10 cellular contexts compared by ENCODE assay signal in genomic region chr4:143700060-143700419, GRCh38. TPM values are rescaled to one million over a fixed set of nuclear protein-coding genes. Genes with fewer than 3 reads are reported as not detected.
A peak's percentile ranks its signal among the peaks of the same experiment; 100 is the strongest.
DNase-seq lines count a peak whose midpoint lies in the region; ATAC-seq and TF ChIP-seq lines count a peak whose summit lies in the region.
"Had no signal": no experiment of that assay in that cellular context is flagged by ENCODE, and none has a peak within 500 bp of the region (broad histone marks: within the 10 kb centered on the region; RNA-seq: fewer than 3 reads in every experiment).

No MANE protein-coding gene starts in this region.

- peaks cover 10% of the 10 kb centered on the region for H3K4me1 Mint-ChIP-seq in mesothelial cell of epicardium

- no peaks in the 10 kb centered on the region for H3K4me1 ChIP-seq in colonic mucosa

- H3K36me3 ChIP-seq in colonic mucosa: no peaks in the 10 kb centered on the region

- no peaks in the 10 kb centered on the region for H3K9me3 ChIP-seq in colonic mucosa

- no peaks in the 10 kb centered on the region for H3K9me3 Mint-ChIP-seq in mesothelial cell of epicardium

- peak; percentile 73 for DNase-seq in AG20443 (ENCODE audit: low spot score)
- no peak for DNase-seq in colonic mucosa
- DNase-seq in mesothelial cell of epicardium (ENCODE audit: low spot score in 2 of 2, unreplicated experiment in 2 of 2): peak; percentile 21 to 45
- no peak for DNase-seq in CD1c-positive myeloid dendritic cell (ENCODE audit: extremely low spot score)
- DNase-seq in occipital lobe (lab: John Stamatoyannopoulos, UW): no peak
- no peak for DNase-seq in LoVo (ENCODE audit: low spot score)
- DNase-seq in NCI-H1092 (lab: John Stamatoyannopoulos, UW): no peak

- H3K27ac ChIP-seq in colonic mucosa: no peak overlapping the region

- H3K36me3 Mint-ChIP-seq in mesothelial cell of epicardium: no peaks in the 10 kb centered on the region

- H3K27me3 ChIP-seq in colonic mucosa: peaks cover 16% of the 10 kb centered on the region

- H3K27me3 Mint-ChIP-seq in mesothelial cell of epicardium (ENCODE audit: low read depth): peaks cover 93% of the 10 kb centered on the region

- peak overlapping the region; percentile 15 for H3K4me3 ChIP-seq in colonic mucosa
- H3K4me3 ChIP-seq: K562 had no signal

- TF ChIP-seq CTCF in colonic mucosa (IDR thresholded peaks at IDR 0.05): no peak
- no peak for TF ChIP-seq CTCF in mesothelial cell of epicardium (IDR thresholded peaks at IDR 0.05; ENCODE audit: unreplicated experiment)

- H3K4me3 Mint-ChIP-seq in mesothelial cell of epicardium: peak overlapping the region; percentile 57

- peak; percentile 24 for ATAC-seq in HG02759 (IDR thresholded peaks at IDR 0.05; ENCODE audit: unreplicated experiment)

- H3K27ac Mint-ChIP-seq in mesothelial cell of epicardium: no peak overlapping the region
- H3K27ac Mint-ChIP-seq: naive thymus-derived CD8-positive, alpha-beta T cell had no signal

- intact Hi-C loops in colonic mucosa (cut with DNase I): no loop called here

- no peak overlapping the region for H3K9ac ChIP-seq in colonic mucosa (ENCODE audit: low read depth in 2 of 2, low read length in 2 of 2)

RNA-seq across cellular contexts. Expression of gene FREM3, which starts 0.4 kb away (rescaled TPM):
- total RNA-seq in colonic mucosa (under 1 TPM in 1 of 2 donors, not detected in 1; 0.05 TPM), mesothelial cell of epicardium (not detected in 3 replicates), occipital lobe (0.16 TPM)
- total RNA-seq: K562; naive thymus-derived CD8-positive, alpha-beta T cell had no signal

Comparison
In these comparisons a context has a peak if more than half of its experiments do, and no peak if none do; other contexts are left out.
1. DNase-seq: peak in AG20443 (single experiment) and mesothelial cell of epicardium (2 of 2); none in colonic mucosa (single experiment), CD1c-positive myeloid dendritic cell (single experiment), occipital lobe (single experiment), LoVo (single experiment) and NCI-H1092 (single experiment).